Comparison of ENCODE assay signal across 34 cellular contexts in genomic region chr22:48452766-48453165, GRCh38.
"Had no signal": no experiment of that assay in that cellular context is flagged by ENCODE, and none has a peak within 500 bp of the region (broad histone marks: within the 10 kb centered on the region; RNA-seq: fewer than 3 reads in every experiment).

No MANE protein-coding gene starts in this region.

- H3K4me3 Mint-ChIP-seq: activated B cell treated with CpG ODN at 0.5 μM for 24 hours; activated CD4-positive, alpha-beta memory T cell treated with anti-CD3 and anti-CD28 coated beads for 36 hours; activated CD4-positive, alpha-beta T cell treated with anti-CD3 and anti-CD28 coated beads for 36 hours; activated CD4-positive, alpha-beta T cell treated with anti-CD3 and anti-CD28 coated beads, Interleukin-2, amount 10 ng/mL, durations not matched to agents 24 days and 14 days; activated CD8-positive, alpha-beta memory T cell treated with anti-CD3 and anti-CD28 coated beads, Interleukin-2, amount 10 ng/mL, durations not matched to agents 7 days and 5 days; activated CD8-positive, alpha-beta T cell treated with anti-CD3 and anti-CD28 coated beads, Interleukin-2, amount 10 ng/mL, durations not matched to agents 7 days and 5 days; activated naive CD4-positive, alpha-beta T cell treated with anti-CD3 and anti-CD28 coated beads for 36 hours; activated naive CD4-positive, alpha-beta T cell treated with anti-CD3 and anti-CD28 coated beads, Interleukin-2, amount 50 U/mL, for 24 hours; activated naive CD8-positive, alpha-beta T cell treated with anti-CD3 and anti-CD28 coated beads for 36 hours; activated naive CD8-positive, alpha-beta T cell treated with anti-CD3 and anti-CD28 coated beads, Interleukin-2, amount 50 U/mL, for 24 hours; activated T-helper 1 cell treated with anti-CD3 and anti-CD28 coated beads, Interleukin-12 subunit alpha, Interleukin-12 subunit beta, Interleukin-2, Interleukin-4 antibody, amounts not matched to agents 30 ng/mL and 10 ng/mL and 1 ng/mL, durations not matched to agents 14 hours and 24 hours and 36 hours; brain; T-cell; T-helper 1 cell treated with Interleukin-12 subunit alpha and Interleukin-12 subunit beta and Interleukin-4 antibody, amounts not matched to agents 30 μg/mL and 1 μg/mL, for 36 hours; T-helper 2 cell treated with Interferon-gamma antibody and Interleukin-4, amounts not matched to agents 5 μg/mL and 100 μg/mL, for 36 hours had no signal

- H3K4me1 ChIP-seq: adrenal gland, ascending aorta, breast epithelium, colonic mucosa had no signal

- H3K27me3 Mint-ChIP-seq: activated CD4-positive, alpha-beta memory T cell treated with anti-CD3 and anti-CD28 coated beads for 36 hours; activated CD4-positive, alpha-beta T cell treated with anti-CD3 and anti-CD28 coated beads, Interleukin-2, amount 10 ng/mL, durations not matched to agents 24 days and 14 days; activated CD8-positive, alpha-beta memory T cell treated with anti-CD3 and anti-CD28 coated beads, Interleukin-2, amount 10 ng/mL, durations not matched to agents 7 days and 5 days had no signal

- H3K36me3 ChIP-seq: adrenal gland, ascending aorta, breast epithelium, cardiac muscle cell, colonic mucosa, WERI-Rb-1 had no signal

- H3K27ac Mint-ChIP-seq: activated B cell treated with CpG ODN at 0.5 μM for 24 hours; activated CD4-positive, alpha-beta memory T cell treated with anti-CD3 and anti-CD28 coated beads for 36 hours; activated CD4-positive, alpha-beta T cell treated with anti-CD3 and anti-CD28 coated beads for 36 hours; activated CD4-positive, alpha-beta T cell treated with anti-CD3 and anti-CD28 coated beads, Interleukin-2, amount 10 ng/mL, durations not matched to agents 24 days and 14 days; activated CD8-positive, alpha-beta memory T cell treated with anti-CD3 and anti-CD28 coated beads, Interleukin-2, amount 10 ng/mL, durations not matched to agents 7 days and 5 days; activated CD8-positive, alpha-beta T cell treated with anti-CD3 and anti-CD28 coated beads, Interleukin-2, amount 10 ng/mL, durations not matched to agents 7 days and 5 days; activated naive CD4-positive, alpha-beta T cell treated with anti-CD3 and anti-CD28 coated beads for 36 hours; activated naive CD4-positive, alpha-beta T cell treated with anti-CD3 and anti-CD28 coated beads, Interleukin-2, amount 50 U/mL, for 24 hours; activated naive CD8-positive, alpha-beta T cell treated with anti-CD3 and anti-CD28 coated beads for 36 hours; activated naive CD8-positive, alpha-beta T cell treated with anti-CD3 and anti-CD28 coated beads, Interleukin-2, amount 50 U/mL, for 24 hours; activated T-helper 1 cell treated with anti-CD3 and anti-CD28 coated beads, Interleukin-12 subunit alpha, Interleukin-12 subunit beta, Interleukin-2, Interleukin-4 antibody, amounts not matched to agents 30 ng/mL and 10 ng/mL and 1 ng/mL, durations not matched to agents 14 hours and 24 hours and 36 hours; activated T-helper 2 cell treated with anti-CD3 and anti-CD28 coated beads, Interferon-gamma antibody, Interleukin-2, Interleukin-4, amounts not matched to agents 10 μg/mL and 5 μg/mL and 100 μg/mL, durations not matched to agents 14 hours and 24 hours and 36 hours; T-cell; T-helper 1 cell treated with Interleukin-12 subunit alpha and Interleukin-12 subunit beta and Interleukin-4 antibody, amounts not matched to agents 30 μg/mL and 1 μg/mL, for 36 hours; T-helper 2 cell treated with Interferon-gamma antibody and Interleukin-4, amounts not matched to agents 5 μg/mL and 100 μg/mL, for 36 hours had no signal

- H3K9me3 ChIP-seq: adrenal gland, ascending aorta, breast epithelium, colonic mucosa had no signal

- DNase-seq: activated B cell treated with CpG ODN at 0.5 μM for 24 hours; activated CD4-positive, alpha-beta memory T cell treated with anti-CD3 and anti-CD28 coated beads for 36 hours; activated CD4-positive, alpha-beta T cell treated with anti-CD3 and anti-CD28 coated beads for 36 hours; activated CD4-positive, alpha-beta T cell treated with anti-CD3 and anti-CD28 coated beads, Interleukin-2, amount 10 ng/mL, durations not matched to agents 24 days and 14 days; activated CD4-positive, CD25-positive, alpha-beta regulatory T cell treated with anti-CD3 and anti-CD28 coated beads, Interleukin-2, amount 50 U/mL, for 72 hours; activated CD8-positive, alpha-beta memory T cell treated with anti-CD3 and anti-CD28 coated beads, Interleukin-2, amount 10 ng/mL, durations not matched to agents 7 days and 5 days; activated CD8-positive, alpha-beta memory T cell treated with anti-CD3 and anti-CD28 coated beads, Interleukin-2, amount 50 U/mL, for 4 hours; activated CD8-positive, alpha-beta T cell treated with anti-CD3 and anti-CD28 coated beads, Interleukin-2, amount 10 ng/mL, durations not matched to agents 7 days and 5 days; activated naive CD4-positive, alpha-beta T cell treated with anti-CD3 and anti-CD28 coated beads for 36 hours; activated naive CD8-positive, alpha-beta T cell treated with anti-CD3 and anti-CD28 coated beads for 36 hours; activated naive CD8-positive, alpha-beta T cell treated with anti-CD3 and anti-CD28 coated beads, Interleukin-2, amount 50 U/mL, for 24 hours; activated T-cell treated with anti-CD3 and anti-CD28 coated beads, Interleukin-2, amount 50 U/mL, for 1 hour; activated T-cell treated with anti-CD3 and anti-CD28 coated beads, Interleukin-2, amount 50 U/mL, for 48 hours; adrenal gland; amygdala; central memory CD4-positive, alpha-beta T cell; cerebellar nuclear complex; colonic mucosa; effector CD8-positive, alpha-beta T cell; foreskin fibroblast; SW 1271; T-cell; T1000; WERI-Rb-1 had no signal

- ATAC-seq: activated CD4-positive, alpha-beta T cell treated with anti-CD3 and anti-CD28 coated beads for 36 hours; activated CD8-positive, alpha-beta memory T cell treated with anti-CD3 and anti-CD28 coated beads, Interleukin-2, amount 10 ng/mL, durations not matched to agents 7 days and 5 days; activated CD8-positive, alpha-beta T cell treated with anti-CD3 and anti-CD28 coated beads, Interleukin-2, amount 10 ng/mL, durations not matched to agents 7 days and 5 days; activated naive CD8-positive, alpha-beta T cell treated with anti-CD3 and anti-CD28 coated beads, Interleukin-2, amount 50 U/mL, for 24 hours; T-cell had no signal

- H3K4me3 ChIP-seq: adrenal gland, ascending aorta, breast epithelium, cardiac muscle cell, colonic mucosa had no signal

- H3K36me3 Mint-ChIP-seq: activated CD4-positive, alpha-beta memory T cell treated with anti-CD3 and anti-CD28 coated beads for 36 hours; activated CD8-positive, alpha-beta memory T cell treated with anti-CD3 and anti-CD28 coated beads, Interleukin-2, amount 10 ng/mL, durations not matched to agents 7 days and 5 days; activated naive CD4-positive, alpha-beta T cell treated with anti-CD3 and anti-CD28 coated beads, Interleukin-2, amount 50 U/mL, for 24 hours; activated naive CD8-positive, alpha-beta T cell treated with anti-CD3 and anti-CD28 coated beads for 36 hours; brain; T-cell had no signal

- H3K27ac ChIP-seq: adrenal gland, ascending aorta, breast epithelium, cardiac muscle cell, colonic mucosa, epithelial cell of prostate, WERI-Rb-1 had no signal

- H3K9me3 Mint-ChIP-seq: activated B cell treated with CpG ODN at 0.5 μM for 24 hours; activated CD4-positive, alpha-beta memory T cell treated with anti-CD3 and anti-CD28 coated beads for 36 hours; activated CD4-positive, alpha-beta T cell treated with anti-CD3 and anti-CD28 coated beads, Interleukin-2, amount 10 ng/mL, durations not matched to agents 24 days and 14 days; activated naive CD4-positive, alpha-beta T cell treated with anti-CD3 and anti-CD28 coated beads for 36 hours; activated naive CD4-positive, alpha-beta T cell treated with anti-CD3 and anti-CD28 coated beads, Interleukin-2, amount 50 U/mL, for 24 hours; activated naive CD8-positive, alpha-beta T cell treated with anti-CD3 and anti-CD28 coated beads for 36 hours; activated naive CD8-positive, alpha-beta T cell treated with anti-CD3 and anti-CD28 coated beads, Interleukin-2, amount 50 U/mL, for 24 hours; activated T-helper 1 cell treated with anti-CD3 and anti-CD28 coated beads, Interleukin-12 subunit alpha, Interleukin-12 subunit beta, Interleukin-2, Interleukin-4 antibody, amounts not matched to agents 30 ng/mL and 10 ng/mL and 1 ng/mL, durations not matched to agents 14 hours and 24 hours and 36 hours; activated T-helper 2 cell treated with anti-CD3 and anti-CD28 coated beads, Interferon-gamma antibody, Interleukin-2, Interleukin-4, amounts not matched to agents 10 μg/mL and 5 μg/mL and 100 μg/mL, durations not matched to agents 14 hours and 24 hours and 36 hours; brain; T-cell; T-helper 1 cell treated with Interleukin-12 subunit alpha and Interleukin-12 subunit beta and Interleukin-4 antibody, amounts not matched to agents 30 μg/mL and 1 μg/mL, for 36 hours; T-helper 2 cell treated with Interferon-gamma antibody and Interleukin-4, amounts not matched to agents 5 μg/mL and 100 μg/mL, for 36 hours had no signal

- H3K4me1 Mint-ChIP-seq: activated B cell treated with CpG ODN at 0.5 μM for 24 hours; activated CD4-positive, alpha-beta T cell treated with anti-CD3 and anti-CD28 coated beads for 36 hours; activated CD4-positive, alpha-beta T cell treated with anti-CD3 and anti-CD28 coated beads, Interleukin-2, amount 10 ng/mL, durations not matched to agents 24 days and 14 days; activated CD8-positive, alpha-beta memory T cell treated with anti-CD3 and anti-CD28 coated beads, Interleukin-2, amount 10 ng/mL, durations not matched to agents 7 days and 5 days; activated naive CD4-positive, alpha-beta T cell treated with anti-CD3 and anti-CD28 coated beads, Interleukin-2, amount 50 U/mL, for 24 hours; activated naive CD8-positive, alpha-beta T cell treated with anti-CD3 and anti-CD28 coated beads for 36 hours; activated naive CD8-positive, alpha-beta T cell treated with anti-CD3 and anti-CD28 coated beads, Interleukin-2, amount 50 U/mL, for 24 hours; T-cell had no signal

- H3K27me3 ChIP-seq: adrenal gland, ascending aorta, cardiac muscle cell, colonic mucosa had no signal
